Comparison of ENCODE assay signal across 19 cellular contexts in genomic region chr2:181552808-181553207, GRCh38.
DNase-seq lines count a peak whose midpoint lies in the region; ATAC-seq and TF ChIP-seq lines count a peak whose summit lies in the region.
"Had no signal": no experiment of that assay in that cellular context is flagged by ENCODE, and none has a peak within 500 bp of the region (broad histone marks: within the 10 kb centered on the region; RNA-seq: fewer than 3 reads in every experiment).

No MANE protein-coding gene starts in this region.

- H3K27me3 ChIP-seq in smooth muscle cell (ENCODE audit: low read depth): no peaks in the 10 kb centered on the region
- H3K27me3 ChIP-seq: esophagus muscularis mucosa, neutrophil, upper lobe of left lung had no signal

- H3K4me2 ChIP-seq in smooth muscle cell: no peak overlapping the region

- DNase-seq in foreskin fibroblast (peak; percentile 38 to 67), smooth muscle cell (lab: John Stamatoyannopoulos, UW; ENCODE audit: unreplicated experiment) (no peak), NCI-H2029 treated with DMSO at 0.1 percent for 48 hours (lab: John Stamatoyannopoulos, UW) (no peak)
- no peak for DNase-seq in activated CD8-positive, alpha-beta memory T cell treated with anti-CD3 and anti-CD28 coated beads, Interleukin-2, amount 50 U/mL, for 4 hours
- no peak for DNase-seq in stimulated activated CD4-positive, alpha-beta T cell treated with anti-CD3 and anti-CD28 coated beads, Interleukin-2, amount 100 ng/mL, for 48 hours
- DNase-seq: activated CD4-positive, alpha-beta memory T cell treated with anti-CD3 and anti-CD28 coated beads, Interleukin-2, amount 10 ng/mL, durations not matched to agents 7 days and 5 days; Caco-2; head of caudate nucleus; lower lobe of right lung; NCI-H1694 treated with DMSO at 0.1 percent for 48 hours; stimulated activated CD4-positive, alpha-beta T cell treated with anti-CD3 and anti-CD28 coated beads, Interleukin-4, amount 100 ng/mL, for 4 hours; stimulated activated naive CD8-positive, alpha-beta T cell treated with anti-CD3 and anti-CD28 coated beads, Interleukin-15, amount 100 ng/mL, for 72 hours; upper lobe of left lung had no signal

- peak; percentile 95 for ATAC-seq in SK-N-SH treated with all-trans-retinoic acid at 6 μM for 48 hours
- ATAC-seq: K562; lower lobe of right lung; stimulated activated naive CD8-positive, alpha-beta T cell treated with anti-CD3 and anti-CD28 coated beads, Interleukin-15, amount 100 ng/mL, for 72 hours had no signal

- H3F3A ChIP-seq in smooth muscle cell (ENCODE audit: low read depth): peaks cover 6% of the 10 kb centered on the region

- no peak overlapping the region for H2AFZ ChIP-seq in smooth muscle cell (ENCODE audit: low read depth)

- TF ChIP-seq CTCF in foreskin fibroblast (IDR thresholded peaks at IDR 0.05; ENCODE audit: low read depth, low read length): no peak
- TF ChIP-seq CTCF in smooth muscle cell (IDR thresholded peaks at IDR 0.05; ENCODE audit: borderline replicate concordance, insufficient read depth, poor library complexity, severe bottlenecking): no peak

- TF ChIP-seq RAD21 in Ishikawa (IDR thresholded peaks at IDR 0.05; ENCODE audit: low read depth): no peak

- H3K4me1 ChIP-seq in smooth muscle cell (ENCODE audit: low read depth): peaks cover 5% of the 10 kb centered on the region
- H3K4me1 ChIP-seq: Caco-2, lower lobe of right lung, upper lobe of left lung had no signal

- peak overlapping the region; percentile 58 for H3K27ac ChIP-seq in smooth muscle cell (ENCODE audit: low read depth)
- H3K27ac ChIP-seq: esophagus muscularis mucosa, lower lobe of right lung, neutrophil, upper lobe of left lung had no signal

- H3K4me3 ChIP-seq in foreskin fibroblast (ENCODE audit: low read depth in 1 of 2, low read length in 2 of 2) (no peak overlapping the region), smooth muscle cell (no peak overlapping the region)
- H3K4me3 ChIP-seq: esophagus muscularis mucosa, K562, lower lobe of right lung, SK-N-MC, upper lobe of left lung had no signal

- no peak overlapping the region for H3K9ac ChIP-seq in smooth muscle cell (ENCODE audit: low read depth)

- H3K9me3 ChIP-seq in smooth muscle cell (replicated peaks; ENCODE audit: low read depth): no peaks in the 10 kb centered on the region
- H3K9me3 ChIP-seq: Caco-2, esophagus muscularis mucosa, lower lobe of right lung, neutrophil, upper lobe of left lung had no signal

- no peaks in the 10 kb centered on the region for H4K20me1 ChIP-seq in smooth muscle cell (ENCODE audit: low read depth)

- H3K36me3 ChIP-seq in smooth muscle cell (ENCODE audit: low read depth): no peaks in the 10 kb centered on the region
- H3K36me3 ChIP-seq: esophagus muscularis mucosa, lower lobe of right lung, neutrophil, upper lobe of left lung had no signal

- WGBS in smooth muscle cell (ENCODE audit: low lambda C conversion rate): 44% methylated on average over 1 of the region's 1 CpG

- TF ChIP-seq EP300 in Ishikawa (IDR thresholded peaks at IDR 0.05; ENCODE audit: borderline replicate concordance): 0 out of 2 replicates have a peak, but pooled peaks have one; percentile 23

- H3K79me2 ChIP-seq in smooth muscle cell (ENCODE audit: low read depth): no peaks in the 10 kb centered on the region

TF ChIP-seq in Ishikawa, 13 proteins besides CTCF, POLR2A, EP300 and RAD21:
- TF ChIP-seq TEAD4 (IDR thresholded peaks at IDR 0.05) (peak; percentile 40), TCF12 (IDR thresholded peaks at IDR 0.05; ENCODE audit: low read depth) (no peak), NFIC (IDR thresholded peaks at IDR 0.05) (no peak)

TF ChIP-seq in SK-N-SH treated with all-trans-retinoic acid at 6 μM for 48 hours, 23 proteins besides CTCF, POLR2A, EP300 and RAD21:
- TF ChIP-seq CSDC2 (CRISPR knock-in tag; IDR thresholded peaks at IDR 0.05) (no peak), ZNF70 (CRISPR knock-in tag; IDR thresholded peaks at IDR 0.05) (no peak), ZFP30 (CRISPR knock-in tag; IDR thresholded peaks at IDR 0.05) (no peak), TOX (CRISPR knock-in tag; IDR thresholded peaks at IDR 0.05; ENCODE audit: borderline replicate concordance) (no peak), ZFP3 (CRISPR knock-in tag; IDR thresholded peaks at IDR 0.05) (no peak), ESRRG (CRISPR knock-in tag; IDR thresholded peaks at IDR 0.05) (no peak), RARB (CRISPR knock-in tag; IDR thresholded peaks at IDR 0.05) (no peak), ZNF8 (CRISPR knock-in tag; IDR thresholded peaks at IDR 0.05) (no peak), GLIS3 (CRISPR knock-in tag; IDR thresholded peaks at IDR 0.05) (no peak), BACH2 (CRISPR knock-in tag; IDR thresholded peaks at IDR 0.05; ENCODE audit: borderline replicate concordance) (no peak)
- TF ChIP-seq, protein P1, sequence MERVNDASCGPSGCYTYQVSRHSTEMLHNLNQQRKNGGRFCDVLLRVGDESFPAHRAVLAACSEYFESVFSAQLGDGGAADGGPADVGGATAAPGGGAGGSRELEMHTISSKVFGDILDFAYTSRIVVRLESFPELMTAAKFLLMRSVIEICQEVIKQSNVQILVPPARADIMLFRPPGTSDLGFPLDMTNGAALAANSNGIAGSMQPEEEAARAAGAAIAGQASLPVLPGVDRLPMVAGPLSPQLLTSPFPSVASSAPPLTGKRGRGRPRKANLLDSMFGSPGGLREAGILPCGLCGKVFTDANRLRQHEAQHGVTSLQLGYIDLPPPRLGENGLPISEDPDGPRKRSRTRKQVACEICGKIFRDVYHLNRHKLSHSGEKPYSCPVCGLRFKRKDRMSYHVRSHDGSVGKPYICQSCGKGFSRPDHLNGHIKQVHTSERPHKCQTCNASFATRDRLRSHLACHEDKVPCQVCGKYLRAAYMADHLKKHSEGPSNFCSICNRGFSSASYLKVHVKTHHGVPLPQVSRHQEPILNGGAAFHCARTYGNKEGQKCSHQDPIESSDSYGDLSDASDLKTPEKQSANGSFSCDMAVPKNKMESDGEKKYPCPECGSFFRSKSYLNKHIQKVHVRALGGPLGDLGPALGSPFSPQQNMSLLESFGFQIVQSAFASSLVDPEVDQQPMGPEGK (CRISPR knock-in tag; IDR thresholded peaks at IDR 0.05; ENCODE audit: borderline replicate concordance): no peak
- TF ChIP-seq, protein P2, sequence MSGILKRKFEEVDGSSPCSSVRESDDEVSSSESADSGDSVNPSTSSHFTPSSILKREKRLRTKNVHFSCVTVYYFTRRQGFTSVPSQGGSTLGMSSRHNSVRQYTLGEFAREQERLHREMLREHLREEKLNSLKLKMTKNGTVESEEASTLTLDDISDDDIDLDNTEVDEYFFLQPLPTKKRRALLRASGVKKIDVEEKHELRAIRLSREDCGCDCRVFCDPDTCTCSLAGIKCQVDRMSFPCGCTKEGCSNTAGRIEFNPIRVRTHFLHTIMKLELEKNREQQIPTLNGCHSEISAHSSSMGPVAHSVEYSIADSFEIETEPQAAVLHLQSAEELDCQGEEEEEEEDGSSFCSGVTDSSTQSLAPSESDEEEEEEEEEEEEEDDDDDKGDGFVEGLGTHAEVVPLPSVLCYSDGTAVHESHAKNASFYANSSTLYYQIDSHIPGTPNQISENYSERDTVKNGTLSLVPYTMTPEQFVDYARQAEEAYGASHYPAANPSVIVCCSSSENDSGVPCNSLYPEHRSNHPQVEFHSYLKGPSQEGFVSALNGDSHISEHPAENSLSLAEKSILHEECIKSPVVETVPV (CRISPR knock-in tag; IDR thresholded peaks at IDR 0.05): no peak
- TF ChIP-seq, protein P3, sequence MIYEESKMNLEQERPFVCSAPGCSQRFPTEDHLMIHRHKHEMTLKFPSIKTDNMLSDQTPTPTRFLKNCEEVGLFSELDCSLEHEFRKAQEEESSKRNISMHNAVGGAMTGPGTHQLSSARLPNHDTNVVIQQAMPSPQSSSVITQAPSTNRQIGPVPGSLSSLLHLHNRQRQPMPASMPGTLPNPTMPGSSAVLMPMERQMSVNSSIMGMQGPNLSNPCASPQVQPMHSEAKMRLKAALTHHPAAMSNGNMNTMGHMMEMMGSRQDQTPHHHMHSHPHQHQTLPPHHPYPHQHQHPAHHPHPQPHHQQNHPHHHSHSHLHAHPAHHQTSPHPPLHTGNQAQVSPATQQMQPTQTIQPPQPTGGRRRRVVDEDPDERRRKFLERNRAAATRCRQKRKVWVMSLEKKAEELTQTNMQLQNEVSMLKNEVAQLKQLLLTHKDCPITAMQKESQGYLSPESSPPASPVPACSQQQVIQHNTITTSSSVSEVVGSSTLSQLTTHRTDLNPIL (CRISPR knock-in tag; IDR thresholded peaks at IDR 0.05; ENCODE audit: low read depth): no peak

Comparison
In these comparisons a context has a peak if more than half of its experiments do, and no peak if none do; other contexts are left out.
1. DNase-seq: peak in foreskin fibroblast (2 of 2); none in smooth muscle cell (single experiment), activated CD8-positive, alpha-beta memory T cell treated with anti-CD3 and anti-CD28 coated beads, Interleukin-2, amount 50 U/mL, for 4 hours (single experiment), NCI-H2029 treated with DMSO at 0.1 percent for 48 hours (single experiment) and stimulated activated CD4-positive, alpha-beta T cell treated with anti-CD3 and anti-CD28 coated beads, Interleukin-2, amount 100 ng/mL, for 48 hours (0 of 2).